ENCODE assay signal across 8 cellular contexts in genomic region chr5:177311723-177312648, GRCh38. TPM values are rescaled to one million over a fixed set of nuclear protein-coding genes. Genes with fewer than 3 reads are reported as not detected.
A peak's percentile ranks its signal among the peaks of the same experiment; 100 is the strongest.
DNase-seq lines count a peak whose midpoint lies in the region; ATAC-seq and TF ChIP-seq lines count a peak whose summit lies in the region.

Gene MXD3 (minus strand): TSS chr5:177311898. CDS start chr5:177311830, 68 bp downstream.

- no peaks in the 10 kb centered on the region for H3K36me3 ChIP-seq in mucosa of stomach (ENCODE audit: control insufficient read depth, insufficient read depth, low read length)

- TF ChIP-seq EP300 in Ishikawa (IDR thresholded peaks at IDR 0.05; ENCODE audit: borderline replicate concordance) = 0 out of 2 replicates have a peak, but pooled peaks have one; percentile 9

- no peak for TF ChIP-seq CTCF in epithelial cell of proximal tubule (conservative IDR thresholded peaks at IDR 0.05; ENCODE audit: low read depth, low read length)

- peak; percentile 99 for DNase-seq in DMS53 (lab: John Stamatoyannopoulos, UW)
- peak; percentile 99 for DNase-seq in OCI-M1 (lab: John Stamatoyannopoulos, UW)
- DNase-seq in activated T-cell treated with anti-CD3 and anti-CD28 coated beads for 1 hour (ENCODE audit: low read depth) = peak; percentile 90
- DNase-seq in epithelial cell of proximal tubule (ENCODE audit: low read depth) = no peak
- DNase-seq in stimulated activated CD8-positive, alpha-beta memory T cell treated with anti-CD3 and anti-CD28 coated beads, Interleukin-4, amount 100 ng/mL, for 4 hours (ENCODE audit: low read depth in 2 of 2, low spot score in 1 of 2) = peak; percentile 84 to 90

- no peak for TF ChIP-seq RAD21 in Ishikawa (IDR thresholded peaks at IDR 0.05; ENCODE audit: low read depth)

- no peaks in the 10 kb centered on the region for H3K9me3 ChIP-seq in mucosa of stomach (ENCODE audit: control insufficient read depth, low read length)

- peak; percentile 62 for ATAC-seq in GM21619 (IDR thresholded peaks at IDR 0.05; ENCODE audit: unreplicated experiment)

- H3K9ac ChIP-seq in mucosa of stomach (ENCODE audit: low read length) = peak within 1 kb of the TSS; percentile 43

- H3K27me3 ChIP-seq in mucosa of stomach (ENCODE audit: control insufficient read depth, insufficient read depth, low read length) = no peaks in the 10 kb centered on the region

- peaks cover 19% of the 10 kb centered on the region for H3K4me1 ChIP-seq in mucosa of stomach (ENCODE audit: control insufficient read depth, insufficient read depth, low read length)

- H3K4me3 ChIP-seq in epithelial cell of proximal tubule (ENCODE audit: low read depth, low read length) = peak within 1 kb of the TSS; percentile 65
- peak within 1 kb of the TSS; percentile 41 for H3K4me3 ChIP-seq in mucosa of stomach (ENCODE audit: low read length)

TF ChIP-seq in Ishikawa, 13 proteins besides CTCF, POLR2A, EP300 and RAD21:
- TF ChIP-seq EGR1 (IDR thresholded peaks at IDR 0.05) (peak; percentile 67), TEAD4 (IDR thresholded peaks at IDR 0.05) (0 out of 2 replicates have a peak, but pooled peaks have one; percentile 3), TCF12 (IDR thresholded peaks at IDR 0.05; ENCODE audit: low read depth) (no peak), FOXM1 (IDR thresholded peaks at IDR 0.05; ENCODE audit: borderline replicate concordance, low read depth) (peak; percentile 99), NFIC (IDR thresholded peaks at IDR 0.05) (no peak; the same call in 1 of the 2 replicates), ZBTB7A (IDR thresholded peaks at IDR 0.05; ENCODE audit: low read depth) (peak; percentile 97), USF1 (IDR thresholded peaks at IDR 0.05) (peak; percentile 81), CEBPB (IDR thresholded peaks at IDR 0.05) (no peak), YY1 (IDR thresholded peaks at IDR 0.05; ENCODE audit: low read depth) (no peak), CREB1 (IDR thresholded peaks at IDR 0.05; ENCODE audit: low read depth) (0 out of 2 replicates have a peak, but pooled peaks have one; percentile 39), TAF1 (IDR thresholded peaks at IDR 0.05; ENCODE audit: low read depth) (peak; percentile 52)
- TF ChIP-seq, protein P1, sequence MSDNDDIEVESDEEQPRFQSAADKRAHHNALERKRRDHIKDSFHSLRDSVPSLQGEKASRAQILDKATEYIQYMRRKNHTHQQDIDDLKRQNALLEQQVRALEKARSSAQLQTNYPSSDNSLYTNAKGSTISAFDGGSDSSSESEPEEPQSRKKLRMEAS (IDR thresholded peaks at IDR 0.05) = peak; percentile 94
- TF ChIP-seq, protein P2, sequence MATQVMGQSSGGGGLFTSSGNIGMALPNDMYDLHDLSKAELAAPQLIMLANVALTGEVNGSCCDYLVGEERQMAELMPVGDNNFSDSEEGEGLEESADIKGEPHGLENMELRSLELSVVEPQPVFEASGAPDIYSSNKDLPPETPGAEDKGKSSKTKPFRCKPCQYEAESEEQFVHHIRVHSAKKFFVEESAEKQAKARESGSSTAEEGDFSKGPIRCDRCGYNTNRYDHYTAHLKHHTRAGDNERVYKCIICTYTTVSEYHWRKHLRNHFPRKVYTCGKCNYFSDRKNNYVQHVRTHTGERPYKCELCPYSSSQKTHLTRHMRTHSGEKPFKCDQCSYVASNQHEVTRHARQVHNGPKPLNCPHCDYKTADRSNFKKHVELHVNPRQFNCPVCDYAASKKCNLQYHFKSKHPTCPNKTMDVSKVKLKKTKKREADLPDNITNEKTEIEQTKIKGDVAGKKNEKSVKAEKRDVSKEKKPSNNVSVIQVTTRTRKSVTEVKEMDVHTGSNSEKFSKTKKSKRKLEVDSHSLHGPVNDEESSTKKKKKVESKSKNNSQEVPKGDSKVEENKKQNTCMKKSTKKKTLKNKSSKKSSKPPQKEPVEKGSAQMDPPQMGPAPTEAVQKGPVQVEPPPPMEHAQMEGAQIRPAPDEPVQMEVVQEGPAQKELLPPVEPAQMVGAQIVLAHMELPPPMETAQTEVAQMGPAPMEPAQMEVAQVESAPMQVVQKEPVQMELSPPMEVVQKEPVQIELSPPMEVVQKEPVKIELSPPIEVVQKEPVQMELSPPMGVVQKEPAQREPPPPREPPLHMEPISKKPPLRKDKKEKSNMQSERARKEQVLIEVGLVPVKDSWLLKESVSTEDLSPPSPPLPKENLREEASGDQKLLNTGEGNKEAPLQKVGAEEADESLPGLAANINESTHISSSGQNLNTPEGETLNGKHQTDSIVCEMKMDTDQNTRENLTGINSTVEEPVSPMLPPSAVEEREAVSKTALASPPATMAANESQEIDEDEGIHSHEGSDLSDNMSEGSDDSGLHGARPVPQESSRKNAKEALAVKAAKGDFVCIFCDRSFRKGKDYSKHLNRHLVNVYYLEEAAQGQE (IDR thresholded peaks at IDR 0.05; ENCODE audit: low read depth) = no peak

RNA-seq across cellular contexts. Expression of gene MXD3, which starts in this region (rescaled TPM):
- 41.9 and 42.7 TPM in 2 replicates for total RNA-seq in epithelial cell of proximal tubule
